ENCODE assay signal across 1 cellular context in the genomic region with DNA sequence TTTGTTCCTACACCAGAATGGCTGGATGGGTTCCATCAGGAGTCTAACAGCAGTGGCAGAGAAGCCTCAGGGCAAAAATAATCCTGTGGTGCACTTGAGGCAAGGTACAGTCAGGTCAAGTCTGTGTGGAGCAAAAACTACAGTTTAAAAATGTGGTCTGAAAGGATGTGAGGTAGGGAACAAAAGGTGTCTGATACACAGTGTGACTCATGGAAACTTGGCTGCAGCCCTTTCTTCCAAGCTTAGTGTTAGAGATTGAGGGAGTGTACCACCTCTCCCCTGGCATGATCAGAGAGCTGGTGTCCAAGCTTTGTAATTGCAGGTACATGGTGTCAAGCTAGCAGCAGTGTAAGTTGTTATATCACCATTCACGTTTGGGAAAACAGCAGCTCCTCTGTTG.
TF ChIP-seq lines count a peak whose summit lies in the region.

No MANE protein-coding gene starts in this region.

TF ChIP-seq in HepG2, 621 proteins besides CTCF, POLR2A, EP300 and RAD21 (continued from another document):
- no peak for TF ChIP-seq ZNF691 (CRISPR knock-in tag; IDR thresholded peaks at IDR 0.05; ENCODE audit: borderline replicate concordance, low read depth)
- TF ChIP-seq ZSCAN22 (CRISPR knock-in tag; IDR thresholded peaks at IDR 0.05): no peak
- no peak for TF ChIP-seq KAT8 (CRISPR knock-in tag; IDR thresholded peaks at IDR 0.05)
- no peak for TF ChIP-seq BATF2 (CRISPR knock-in tag; IDR thresholded peaks at IDR 0.05)
- no peak for TF ChIP-seq AGO1 (IDR thresholded peaks at IDR 0.05; ENCODE audit: low read depth, low read length, poor library complexity, severe bottlenecking)
- no peak for TF ChIP-seq REL (CRISPR knock-in tag; conservative IDR thresholded peaks at IDR 0.05)
- TF ChIP-seq GLMP (CRISPR knock-in tag; IDR thresholded peaks at IDR 0.05; ENCODE audit: borderline replicate concordance): no peak
- TF ChIP-seq, protein P1, sequence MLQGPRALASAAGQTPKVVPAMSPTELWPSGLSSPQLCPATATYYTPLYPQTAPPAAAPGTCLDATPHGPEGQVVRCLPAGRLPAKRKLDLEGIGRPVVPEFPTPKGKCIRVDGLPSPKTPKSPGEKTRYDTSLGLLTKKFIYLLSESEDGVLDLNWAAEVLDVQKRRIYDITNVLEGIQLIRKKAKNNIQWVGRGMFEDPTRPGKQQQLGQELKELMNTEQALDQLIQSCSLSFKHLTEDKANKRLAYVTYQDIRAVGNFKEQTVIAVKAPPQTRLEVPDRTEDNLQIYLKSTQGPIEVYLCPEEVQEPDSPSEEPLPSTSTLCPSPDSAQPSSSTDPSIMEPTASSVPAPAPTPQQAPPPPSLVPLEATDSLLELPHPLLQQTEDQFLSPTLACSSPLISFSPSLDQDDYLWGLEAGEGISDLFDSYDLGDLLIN (CRISPR knock-in tag; IDR thresholded peaks at IDR 0.05; ENCODE audit: borderline replicate concordance): no peak
- TF ChIP-seq TFDP1 (CRISPR knock-in tag; IDR thresholded peaks at IDR 0.05; ENCODE audit: borderline replicate concordance): no peak
- no peak for TF ChIP-seq ZNF292 (CRISPR knock-in tag; IDR thresholded peaks at IDR 0.05; ENCODE audit: borderline replicate concordance, low read depth)
- TF ChIP-seq KIAA2018 (CRISPR knock-in tag; IDR thresholded peaks at IDR 0.05; ENCODE audit: borderline replicate concordance): no peak
- no peak for TF ChIP-seq ZNF580 (CRISPR knock-in tag; IDR thresholded peaks at IDR 0.05; ENCODE audit: borderline replicate concordance, low read depth)
- TF ChIP-seq ZBTB43 (CRISPR knock-in tag; conservative IDR thresholded peaks at IDR 0.05): no peak
- TF ChIP-seq NFKBIZ (CRISPR knock-in tag; IDR thresholded peaks at IDR 0.05): no peak
- TF ChIP-seq FOXM1 (CRISPR knock-in tag; IDR thresholded peaks at IDR 0.05): no peak
- no peak for TF ChIP-seq ZNF614 (CRISPR knock-in tag; IDR thresholded peaks at IDR 0.05; ENCODE audit: borderline replicate concordance)
- TF ChIP-seq ZNF225 (CRISPR knock-in tag; IDR thresholded peaks at IDR 0.05): no peak
TF ChIP-seq in HepG2: peak in this region for 0.
